ENCODE assay signal across 26 cellular contexts in genomic region chr14:104479901-104480300, GRCh38.
"Had no signal": no experiment of that assay in that cellular context is flagged by ENCODE, and none has a peak within 500 bp of the region (broad histone marks: within the 10 kb centered on the region; RNA-seq: fewer than 3 reads in every experiment).

No MANE protein-coding gene starts in this region.

- H3K9ac ChIP-seq: neural progenitor cell, parathyroid adenoma had no signal

- H2AFZ ChIP-seq: neural progenitor cell, parathyroid adenoma had no signal

- H3K27ac ChIP-seq: neural progenitor cell, ovary, parathyroid adenoma, psoas muscle, right lobe of liver, sigmoid colon, suprapubic skin, testis, tibial artery, transverse colon, upper lobe of right lung, uterus had no signal

- H3K4me3 ChIP-seq: neural progenitor cell, ovary, psoas muscle, right lobe of liver, sigmoid colon, suprapubic skin, testis, tibial artery, transverse colon, upper lobe of right lung, uterus had no signal

- ATAC-seq: natural killer cell; psoas muscle; right cardiac atrium; right lobe of liver; stimulated activated effector memory CD8-positive, alpha-beta T cell treated with anti-CD3 and anti-CD28 coated beads, Interleukin-12 subunit alpha, Interleukin-12 subunit beta, amount 100 ng/mL, for 72 hours; stimulated activated naive CD8-positive, alpha-beta T cell treated with anti-CD3 and anti-CD28 coated beads, Interleukin-15, amount 100 ng/mL, for 72 hours; stimulated activated naive CD8-positive, alpha-beta T cell treated with anti-CD3 and anti-CD28 coated beads, Interleukin-15, Interleukin-2, amounts not matched to agents 100 U/mL and 50 U/mL, for 24 hours; upper lobe of right lung had no signal

- DNase-seq: natural killer cell; occipital lobe; ovary; posterior cingulate gyrus; psoas muscle; right cardiac atrium; right lobe of liver; sigmoid colon; small intestine; stimulated activated CD4-positive, alpha-beta T cell treated with anti-CD3 and anti-CD28 coated beads, Interleukin-15, amount 100 ng/mL, for 24 hours; stimulated activated CD4-positive, alpha-beta T cell treated with anti-CD3 and anti-CD28 coated beads, Interleukin-2, amount 100 ng/mL, for 24 hours; stimulated activated CD4-positive, alpha-beta T cell treated with anti-CD3 and anti-CD28 coated beads, Interleukin-2, amount 100 ng/mL, for 48 hours; stimulated activated CD4-positive, alpha-beta T cell treated with anti-CD3 and anti-CD28 coated beads, Interleukin-4, amount 100 ng/mL, for 24 hours; stimulated activated naive CD4-positive, alpha-beta T cell; stimulated activated naive CD8-positive, alpha-beta T cell treated with anti-CD3 and anti-CD28 coated beads, Interleukin-15, amount 100 ng/mL, for 72 hours; stimulated activated naive CD8-positive, alpha-beta T cell treated with anti-CD3 and anti-CD28 coated beads, Interleukin-15, Interleukin-2, amounts not matched to agents 100 U/mL and 50 U/mL, for 24 hours; substantia nigra; testis; tibial artery; transverse colon; upper lobe of right lung; uterus had no signal

- H3K4me2 ChIP-seq: neural progenitor cell had no signal

- H3K4me1 ChIP-seq: neural progenitor cell, parathyroid adenoma, psoas muscle, right lobe of liver, sigmoid colon, suprapubic skin, testis, tibial artery, transverse colon, upper lobe of right lung, uterus had no signal

- H3K9me3 ChIP-seq: ovary, right lobe of liver, testis, upper lobe of right lung had no signal

- H3K27me3 ChIP-seq: neural progenitor cell, ovary, right lobe of liver, testis, upper lobe of right lung, uterus had no signal

- H3K36me3 ChIP-seq: neural progenitor cell, ovary, right lobe of liver, sigmoid colon, suprapubic skin, tibial artery, transverse colon, upper lobe of right lung, uterus had no signal
